ENCODE assay signal across 17 cellular contexts in genomic region chr12:108861878-108862587, GRCh38. TPM values are rescaled to one million over a fixed set of nuclear protein-coding genes. Genes with fewer than 3 reads are reported as not detected.
DNase-seq lines count a peak whose midpoint lies in the region; ATAC-seq and TF ChIP-seq lines count a peak whose summit lies in the region.
"Had no signal": no experiment of that assay in that cellular context is flagged by ENCODE, and none has a peak within 500 bp of the region (broad histone marks: within the 10 kb centered on the region; RNA-seq: fewer than 3 reads in every experiment).

No MANE protein-coding gene starts in this region.

- H3K4me1 Mint-ChIP-seq in neural progenitor cell: peaks cover 24% of the 10 kb centered on the region

- no peaks in the 10 kb centered on the region for H4K20me1 ChIP-seq in neural progenitor cell (ENCODE audit: low read depth)

- H3K27ac ChIP-seq in HL-60 (replicated peaks) (peak overlapping the region; percentile 28), neural progenitor cell (no peak overlapping the region)
- H3K27ac ChIP-seq: 22Rv1, ovary had no signal

- DNase-seq in SKM-1 treated with dmso at 0.1 percent for 144 hours (lab: John Stamatoyannopoulos, UW; ENCODE audit: unreplicated experiment) (peak; percentile 64), SKM-1 (lab: John Stamatoyannopoulos, UW; ENCODE audit: unreplicated experiment) (no peak), HL-60 (ENCODE audit: low read depth in 1 of 2, low spot score in 1 of 2) (peak; percentile 73 to 83), SIG-M5 (lab: John Stamatoyannopoulos, UW) (peak; percentile 23), neural progenitor cell (ENCODE audit: low spot score) (no peak)
- no peak for DNase-seq in stimulated activated CD4-positive, alpha-beta T cell treated with anti-CD3 and anti-CD28 coated beads, Interleukin-2, amount 100 ng/mL, for 48 hours
- DNase-seq: activated CD4-positive, alpha-beta T cell treated with anti-CD3 and anti-CD28 coated beads, Interleukin-2, amount 10 ng/mL, durations not matched to agents 24 days and 14 days; activated T-cell treated with anti-CD3 and anti-CD28 coated beads, Interleukin-2, amount 50 U/mL, for 72 hours; mesendoderm; ovary had no signal

- peak overlapping the region; percentile 21 for H3K27ac Mint-ChIP-seq in neural progenitor cell
- H3K27ac Mint-ChIP-seq: activated CD4-positive, alpha-beta T cell treated with anti-CD3 and anti-CD28 coated beads, Interleukin-2, amount 10 ng/mL, durations not matched to agents 24 days and 14 days; activated T-cell treated with anti-CD3 and anti-CD28 coated beads, Interleukin-2, amount 50 U/mL, for 72 hours; T-cell had no signal

- H3K4me3 ChIP-seq in HL-60 (replicated peaks; ENCODE audit: insufficient read depth, low read length) (no peak overlapping the region), neural progenitor cell (no peak overlapping the region)
- H3K4me3 ChIP-seq: ovary had no signal

- no peaks in the 10 kb centered on the region for H3K9me3 ChIP-seq in neural progenitor cell (ENCODE audit: low read depth)
- H3K9me3 ChIP-seq: ovary had no signal

- peaks cover 6% of the 10 kb centered on the region for H3K9me3 Mint-ChIP-seq in neural progenitor cell
- H3K9me3 Mint-ChIP-seq: activated CD4-positive, alpha-beta T cell treated with anti-CD3 and anti-CD28 coated beads, Interleukin-2, amount 10 ng/mL, durations not matched to agents 24 days and 14 days; activated T-cell treated with anti-CD3 and anti-CD28 coated beads, Interleukin-2, amount 50 U/mL, for 72 hours; T-cell had no signal

- H2AFZ ChIP-seq in neural progenitor cell (replicated peaks): no peak overlapping the region

- no peaks in the 10 kb centered on the region for H3K27me3 ChIP-seq in HL-60 (ENCODE audit: insufficient read depth, poor library complexity, severe bottlenecking)
- H3K27me3 ChIP-seq in neural progenitor cell: no peaks in the 10 kb centered on the region
- H3K27me3 ChIP-seq: ovary had no signal

- H3K4me2 ChIP-seq in neural progenitor cell: no peak overlapping the region

- no peaks in the 10 kb centered on the region for H3K36me3 Mint-ChIP-seq in neural progenitor cell
- H3K36me3 Mint-ChIP-seq: T-cell had no signal

- no peaks in the 10 kb centered on the region for H3K36me3 ChIP-seq in neural progenitor cell
- H3K36me3 ChIP-seq: ovary had no signal

- H3K79me2 ChIP-seq in neural progenitor cell (ENCODE audit: low read depth): peaks cover 1% of the 10 kb centered on the region

- H3K4me1 ChIP-seq in neural progenitor cell: peaks cover 15% of the 10 kb centered on the region

- H3K9ac ChIP-seq in neural progenitor cell: no peak overlapping the region

- H3K4me3 Mint-ChIP-seq in neural progenitor cell: no peak overlapping the region
- H3K4me3 Mint-ChIP-seq: activated CD4-positive, alpha-beta T cell treated with anti-CD3 and anti-CD28 coated beads, Interleukin-2, amount 10 ng/mL, durations not matched to agents 24 days and 14 days; activated T-cell treated with anti-CD3 and anti-CD28 coated beads, Interleukin-2, amount 50 U/mL, for 72 hours; T-cell had no signal

- ATAC-seq in GM18909 (IDR thresholded peaks at IDR 0.05; ENCODE audit: poor library complexity, unreplicated experiment) (no peak), HG02884 (IDR thresholded peaks at IDR 0.05; ENCODE audit: unreplicated experiment) (no peak)
- ATAC-seq: activated T-cell treated with anti-CD3 and anti-CD28 coated beads, Interleukin-2, amount 50 U/mL, for 72 hours; T-cell had no signal

- peaks cover 19% of the 10 kb centered on the region for H3F3A ChIP-seq in neural progenitor cell (ENCODE audit: low read depth)

- H3K27me3 Mint-ChIP-seq in neural progenitor cell (ENCODE audit: insufficient read depth, low read depth): peaks cover 7% of the 10 kb centered on the region
- H3K27me3 Mint-ChIP-seq: T-cell had no signal

- TF ChIP-seq CTCF in HL-60 (IDR thresholded peaks at IDR 0.05; ENCODE audit: insufficient read depth, low read length) (no peak), neural progenitor cell (IDR thresholded peaks at IDR 0.05) (no peak)

RNA-seq across cellular contexts. Expression of gene SSH1, which starts 4.7 kb away (rescaled TPM):
- 8.4 and 10.2 TPM in 2 replicates for total RNA-seq in neural progenitor cell (ENCODE audit: low replicate concordance)

RNA-seq across cellular contexts. Expression of gene DAO, which starts 17.9 kb away (rescaled TPM):
- not detected in 2 replicates for total RNA-seq in neural progenitor cell (ENCODE audit: low replicate concordance)
- total RNA-seq: activated CD4-positive, alpha-beta T cell treated with anti-CD3 and anti-CD28 coated beads, Interleukin-2, amount 10 ng/mL, durations not matched to agents 24 days and 14 days; activated T-cell treated with anti-CD3 and anti-CD28 coated beads, Interleukin-2, amount 50 U/mL, for 72 hours; dermis microvascular lymphatic vessel endothelial cell; H4; M059J; ovary; T-cell had no signal

Comparison
In these comparisons a context has a peak if more than half of its experiments do, and no peak if none do; other contexts are left out.
1. DNase-seq: peak in SKM-1 treated with dmso at 0.1 percent for 144 hours (single experiment), HL-60 (2 of 2) and SIG-M5 (single experiment); none in SKM-1 (single experiment), neural progenitor cell (single experiment) and stimulated activated CD4-positive, alpha-beta T cell treated with anti-CD3 and anti-CD28 coated beads, Interleukin-2, amount 100 ng/mL, for 48 hours (0 of 2).